ENCODE assay signal across 8 cellular contexts in the genomic region with DNA sequence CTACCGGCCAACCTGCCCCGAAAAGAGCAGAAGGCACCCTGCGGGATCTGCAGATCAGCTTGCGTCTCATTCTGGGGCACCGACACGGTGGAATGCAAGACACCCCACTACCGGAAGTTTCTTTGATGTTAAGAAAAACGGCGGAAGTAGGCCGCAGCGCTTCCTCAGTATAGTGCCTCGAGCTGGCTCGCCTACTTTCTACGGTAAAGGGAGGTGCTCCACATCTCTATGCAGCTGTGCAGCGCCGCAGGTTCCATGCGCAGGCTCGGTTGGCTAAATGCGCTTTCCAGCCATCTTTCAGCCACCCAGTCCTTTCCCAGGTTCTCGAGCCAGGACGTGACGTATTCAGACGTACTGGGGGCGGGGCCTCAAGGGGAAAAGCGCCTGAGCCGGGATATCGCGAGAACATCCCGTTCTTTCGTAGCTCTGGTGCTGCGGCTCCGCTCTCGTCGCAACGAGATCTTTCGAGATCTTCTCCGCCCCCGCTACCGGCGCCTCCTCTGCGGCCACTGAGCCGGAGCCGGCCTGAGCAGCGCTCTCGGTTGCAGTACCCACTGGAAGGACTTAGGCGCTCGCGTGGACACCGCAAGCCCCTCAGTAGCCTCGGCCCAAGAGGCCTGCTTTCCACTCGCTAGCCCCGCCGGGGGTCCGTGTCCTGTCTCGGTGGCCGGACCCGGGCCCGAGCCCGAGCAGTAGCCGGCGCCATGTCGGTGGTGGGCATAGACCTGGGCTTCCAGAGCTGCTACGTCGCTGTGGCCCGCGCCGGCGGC. TPM values are rescaled to one million over a fixed set of nuclear protein-coding genes. Genes with fewer than 3 reads are reported as not detected.
DNase-seq lines count a peak whose midpoint lies in the region; ATAC-seq and TF ChIP-seq lines count a peak whose summit lies in the region.

A gene (plus strand): TSS at position 467 of the 770 bp plus-strand sequence. CDS start 238 bp downstream, at position 705.

- no peaks in the 10 kb centered on the region for H3K9me3 Mint-ChIP-seq in activated T-helper 17 cell treated with anti-CD3 and anti-CD28 coated beads, Interleukin-2, amount 50 U/mL, for 72 hours
- no peaks in the 10 kb centered on the region for H3K9me3 Mint-ChIP-seq in naive thymus-derived CD4-positive, alpha-beta T cell
- peaks cover 0 to 2% of the 10 kb centered on the region in 2 donors for H3K9me3 Mint-ChIP-seq in stimulated activated naive B cell treated with anti-CD40 and anti-IgM and Interleukin-4, amounts not matched to agents 10 μg/mL and 1 μg/mL and 100 μg/mL, for 72 hours

- H3K4me2 ChIP-seq in fibroblast of lung (ENCODE audit: extremely low read depth, insufficient read depth, low read length) = peak within 1 kb of the TSS; percentile 99

- TF ChIP-seq CTCF in LNCaP clone FGC (IDR thresholded peaks at IDR 0.05; ENCODE audit: control insufficient read depth, extremely low read depth, insufficient read depth) (no peak), RWPE1 (conservative IDR thresholded peaks at IDR 0.05; ENCODE audit: low read depth) (no peak), fibroblast of lung (conservative IDR thresholded peaks at IDR 0.05 in 1 of 2, IDR thresholded peaks at IDR 0.05 in 1 of 2; ENCODE audit: low read depth in 1 of 2, low read length in 2 of 2) (no peak)

- peak within 1 kb of the TSS; percentile 99 for H3K9ac ChIP-seq in fibroblast of lung (ENCODE audit: insufficient read depth, low read length)

- H3K4me3 Mint-ChIP-seq in activated T-helper 17 cell treated with anti-CD3 and anti-CD28 coated beads, Interleukin-2, amount 50 U/mL, for 72 hours = peak within 1 kb of the TSS; percentile 97
- H3K4me3 Mint-ChIP-seq in naive thymus-derived CD4-positive, alpha-beta T cell = peak within 1 kb of the TSS; percentile 91 to 99 (median 98)
- H3K4me3 Mint-ChIP-seq in stimulated activated naive B cell treated with anti-CD40 and anti-IgM and Interleukin-4, amounts not matched to agents 10 μg/mL and 1 μg/mL and 100 μg/mL, for 72 hours = peak within 1 kb of the TSS; percentile 94

- peak within 1 kb of the TSS; percentile 99 for H3K27ac Mint-ChIP-seq in activated T-helper 17 cell treated with anti-CD3 and anti-CD28 coated beads, Interleukin-2, amount 50 U/mL, for 72 hours
- H3K27ac Mint-ChIP-seq in naive thymus-derived CD4-positive, alpha-beta T cell = peak within 1 kb of the TSS; percentile 99 to 100 (median 100)
- peak within 1 kb of the TSS; percentile 98 for H3K27ac Mint-ChIP-seq in stimulated activated naive B cell treated with anti-CD40 and anti-IgM and Interleukin-4, amounts not matched to agents 10 μg/mL and 1 μg/mL and 100 μg/mL, for 72 hours

- no peaks in the 10 kb centered on the region for H3K36me3 ChIP-seq in fibroblast of lung (ENCODE audit: control insufficient read depth, insufficient read depth, low read length)
- H3K36me3 ChIP-seq in naive thymus-derived CD4-positive, alpha-beta T cell (ENCODE audit: control insufficient read depth in 2 of 3, insufficient read depth in 3 of 3, low read length in 3 of 3) = peaks cover 0 to 7% (median 0%) of the 10 kb centered on the region in 3 experiments

- POLR2A ChIA-PET in RWPE1 (lab: Yijun Ruan, JAX; ENCODE audit: low non-redundant PET) = interaction anchor here (0.6 to 2.3 kb wide), 8 partner anchors 8 to 89 kb away, joined by 4 to 21 read pairs (median 4); a partner anchor contains a TSS
- POLR2A ChIA-PET in naive thymus-derived CD4-positive, alpha-beta T cell (lab: Charles Lee) = interaction anchor here (0.6 to 2.7 kb wide), 22 partner anchors 10 to 1687 kb away, joined by 3 to 52 read pairs (median 4); a partner anchor contains a TSS

- CTCF ChIA-PET in RWPE1 (lab: Yijun Ruan, JAX) = no interaction called here
- CTCF ChIA-PET in naive thymus-derived CD4-positive, alpha-beta T cell (lab: Charles Lee) = interaction anchor here (1.3 kb wide), 1 partner anchor 28 kb away, joined by 3 read pairs; no protein-coding TSS in a partner anchor

- ATAC-seq in activated T-helper 17 cell treated with anti-CD3 and anti-CD28 coated beads, Interleukin-2, amount 50 U/mL, for 72 hours (replicated peaks) = peak; percentile 88
- ATAC-seq in naive thymus-derived CD4-positive, alpha-beta T cell = peak; percentile 91
- ATAC-seq in stimulated activated naive B cell treated with anti-CD40 and anti-IgM and Interleukin-4, amounts not matched to agents 10 μg/mL and 1 μg/mL and 100 μg/mL, for 72 hours (replicated peaks) = peak; percentile 81 to 82

- peaks cover 3% of the 10 kb centered on the region for H3K4me1 ChIP-seq in fibroblast of lung (ENCODE audit: control insufficient read depth, extremely low read depth, insufficient read depth, low read length)
- peaks cover 17 to 19% of the 10 kb centered on the region in 2 donors for H3K4me1 ChIP-seq in naive thymus-derived CD4-positive, alpha-beta T cell (ENCODE audit: control insufficient read depth in 2 of 2, insufficient read depth in 2 of 2, low read length in 2 of 2)

- H3K27ac ChIP-seq in RWPE1 = peak within 1 kb of the TSS; percentile 98
- H3K27ac ChIP-seq in fibroblast of lung (ENCODE audit: insufficient read depth, low read length) = peak within 1 kb of the TSS; percentile 99
- peak within 1 kb of the TSS; percentile 98 for H3K27ac ChIP-seq in naive thymus-derived CD4-positive, alpha-beta T cell (ENCODE audit: low read depth, low read length)

- peaks cover 2% of the 10 kb centered on the region for H4K20me1 ChIP-seq in fibroblast of lung (ENCODE audit: control insufficient read depth, extremely low read depth, insufficient read depth, low read length)

- H2AFZ ChIP-seq in fibroblast of lung (ENCODE audit: low read length) = peak within 1 kb of the TSS; percentile 79

- H3K4me3 ChIP-seq in LNCaP clone FGC (ENCODE audit: low read depth, low read length) (peak within 1 kb of the TSS; percentile 89), fibroblast of lung (replicated peaks in 1 of 4; ENCODE audit: control extremely low read depth in 1 of 4, insufficient read depth in 1 of 4, low read depth in 3 of 4, low read length in 4 of 4) (peak within 1 kb of the TSS; percentile 80 to 98 (median 84))
- peak within 1 kb of the TSS; percentile 92 for H3K4me3 ChIP-seq in naive thymus-derived CD4-positive, alpha-beta T cell (ENCODE audit: low read length)

- no peaks in the 10 kb centered on the region for H3K27me3 Mint-ChIP-seq in activated T-helper 17 cell treated with anti-CD3 and anti-CD28 coated beads, Interleukin-2, amount 50 U/mL, for 72 hours
- no peaks in the 10 kb centered on the region for H3K27me3 Mint-ChIP-seq in naive thymus-derived CD4-positive, alpha-beta T cell
- no peaks in the 10 kb centered on the region for H3K27me3 Mint-ChIP-seq in stimulated activated naive B cell treated with anti-CD40 and anti-IgM and Interleukin-4, amounts not matched to agents 10 μg/mL and 1 μg/mL and 100 μg/mL, for 72 hours

- intact Hi-C loops in naive thymus-derived CD4-positive, alpha-beta T cell (cut with micrococcal nuclease) = loop anchor here (1.0 to 10.0 kb wide), 14 partner anchors 25 to 1581 kb away; a partner anchor contains a TSS

- peaks cover 26% of the 10 kb centered on the region for H3K36me3 Mint-ChIP-seq in activated T-helper 17 cell treated with anti-CD3 and anti-CD28 coated beads, Interleukin-2, amount 50 U/mL, for 72 hours (ENCODE audit: low read depth)
- H3K36me3 Mint-ChIP-seq in naive thymus-derived CD4-positive, alpha-beta T cell = peaks cover 0 to 9% (median 1%) of the 10 kb centered on the region in 5 donors
- peaks cover 15 to 33% of the 10 kb centered on the region in 2 donors for H3K36me3 Mint-ChIP-seq in stimulated activated naive B cell treated with anti-CD40 and anti-IgM and Interleukin-4, amounts not matched to agents 10 μg/mL and 1 μg/mL and 100 μg/mL, for 72 hours

- H3K4me1 Mint-ChIP-seq in activated T-helper 17 cell treated with anti-CD3 and anti-CD28 coated beads, Interleukin-2, amount 50 U/mL, for 72 hours = peaks cover 12% of the 10 kb centered on the region
- peaks cover 31 to 70% (median 52%) of the 10 kb centered on the region in 7 donors for H3K4me1 Mint-ChIP-seq in naive thymus-derived CD4-positive, alpha-beta T cell
- peaks cover 23 to 42% of the 10 kb centered on the region in 2 donors for H3K4me1 Mint-ChIP-seq in stimulated activated naive B cell treated with anti-CD40 and anti-IgM and Interleukin-4, amounts not matched to agents 10 μg/mL and 1 μg/mL and 100 μg/mL, for 72 hours

- DNase-seq in Daoy (ENCODE audit: low read depth) = peak; percentile 99
- DNase-seq in GOT3 (lab: John Stamatoyannopoulos, UW) = peak; percentile 97
- DNase-seq in LNCaP clone FGC (ENCODE audit: low read depth) = peak; percentile 95
- peak; percentile 99 for DNase-seq in RWPE1 (ENCODE audit: low spot score)
- DNase-seq in fibroblast of lung (ENCODE audit: low read depth in 2 of 2) = peak; percentile 96 to 99
- DNase-seq in naive thymus-derived CD4-positive, alpha-beta T cell = peak; percentile 86 to 99 (median 98)
- DNase-seq in stimulated activated naive B cell treated with anti-CD40 and anti-IgM and Interleukin-4, amounts not matched to agents 10 μg/mL and 1 μg/mL and 100 μg/mL, for 72 hours = peak; percentile 98

- H3K79me2 ChIP-seq in fibroblast of lung (ENCODE audit: control insufficient read depth, insufficient read depth, low read length) = peaks cover 52% of the 10 kb centered on the region

- no peaks in the 10 kb centered on the region for H3K9me3 ChIP-seq in fibroblast of lung (ENCODE audit: control insufficient read depth, insufficient read depth, low read depth, low read length)
- no peaks in the 10 kb centered on the region for H3K9me3 ChIP-seq in naive thymus-derived CD4-positive, alpha-beta T cell (ENCODE audit: control insufficient read depth in 2 of 3, low read length in 3 of 3)

- no peaks in the 10 kb centered on the region for H3K27me3 ChIP-seq in fibroblast of lung (ENCODE audit: control insufficient read depth, insufficient read depth, low read length)
- H3K27me3 ChIP-seq in naive thymus-derived CD4-positive, alpha-beta T cell (ENCODE audit: control insufficient read depth in 2 of 2, insufficient read depth in 2 of 2, low read length in 2 of 2) = no peaks in the 10 kb centered on the region

RNA-seq across cellular contexts. Expression of the gene that starts here (rescaled TPM):
- 259 and 294 TPM in 2 replicates for total RNA-seq in Daoy (2014; rRNA removed; shearing (Covaris generic))
- 100 to 1,000 TPM in 1 of 2 donors, 10 to 100 TPM in 1; 95.5 to 190 TPM for total RNA-seq in activated T-helper 17 cell treated with anti-CD3 and anti-CD28 coated beads, Interleukin-2, amount 50 U/mL, for 72 hours
- total RNA-seq in fibroblast of lung = 108 and 109 TPM in 2 replicates
- 89.1 and 109 TPM in 2 replicates for polyA plus RNA-seq in fibroblast of lung
- polyA plus RNA-seq in fibroblast of lung (2012) = 127 and 156 TPM in 2 replicates
- 9.9 and 11.1 TPM in 2 replicates for polyA minus RNA-seq in fibroblast of lung (ENCODE audit: low replicate concordance)
- total RNA-seq in naive thymus-derived CD4-positive, alpha-beta T cell = 100 to 1,000 TPM in 1 of 5 experiments, 10 to 100 TPM in 4; 42.1 to 103 (median 50.0) TPM
- polyA plus RNA-seq in naive thymus-derived CD4-positive, alpha-beta T cell = 10 to 100 TPM; 37.7 to 38.5 TPM

Comparison
In these comparisons a context has a peak if more than half of its experiments do, and no peak if none do; other contexts are left out.
1. Peak in every context shown above with its lines: DNase-seq, ATAC-seq, H3K4me3 ChIP-seq and H3K27ac ChIP-seq.